In genomic region chr13:107842562-107843180, GRCh38 we compare ENCODE assay signal across 1 cellular context.
TF ChIP-seq lines count a peak whose summit lies in the region.

No MANE protein-coding gene starts in this region.

TF ChIP-seq in endothelial cell of umbilical vein, 7 proteins besides CTCF, POLR2A, EP300 and RAD21 (continued from another document):
- no peak for TF ChIP-seq POLR2AphosphoS5 (IDR thresholded peaks at IDR 0.05; ENCODE audit: insufficient read depth, low read depth, low read length)
